11 cellular contexts compared by ENCODE assay signal in the genomic region with DNA sequence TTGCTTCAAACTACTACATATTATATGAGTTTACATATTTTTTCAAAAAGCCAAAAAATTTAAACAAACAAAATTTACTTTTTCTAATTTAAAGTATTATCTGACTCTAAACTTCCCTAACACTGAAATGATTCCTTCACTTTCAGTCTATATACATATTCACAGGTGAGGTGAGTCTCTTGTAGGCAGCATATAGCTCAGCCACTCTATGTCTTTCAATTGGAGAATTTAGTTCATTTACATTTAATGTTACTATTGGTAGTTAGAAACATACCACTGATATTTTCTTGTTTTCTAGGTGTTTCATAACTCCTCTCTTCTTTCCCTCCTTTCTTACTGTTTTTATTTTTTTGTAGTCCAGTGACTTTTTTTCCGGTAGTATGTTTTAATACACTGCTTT.
"Had no signal": no experiment of that assay in that cellular context is flagged by ENCODE, and none has a peak within 500 bp of the region (broad histone marks: within the 10 kb centered on the region; RNA-seq: fewer than 3 reads in every experiment).

No MANE protein-coding gene starts in this region.

- H3K9ac ChIP-seq: GM23248 had no signal

- H3K4me2 ChIP-seq: GM23338 had no signal

- H3K4me1 ChIP-seq: HAP-1 had no signal

- DNase-seq: GM23248, GOT3, H7, H9, HCEC 1CT, HFFc6 had no signal

- H3K27ac ChIP-seq: GM23248 had no signal

- H2AFZ ChIP-seq: GM23248, GM23338 had no signal

- ATAC-seq: GM23338, HCT116 had no signal

- H3K9me3 ChIP-seq: HAP-1 had no signal

- H3K4me3 ChIP-seq: GM23248, GM23338, HAP-1 had no signal

- H3K36me3 ChIP-seq: HAP-1 had no signal

- FAIRE-seq: H1, H54 had no signal
